In the genomic region with DNA sequence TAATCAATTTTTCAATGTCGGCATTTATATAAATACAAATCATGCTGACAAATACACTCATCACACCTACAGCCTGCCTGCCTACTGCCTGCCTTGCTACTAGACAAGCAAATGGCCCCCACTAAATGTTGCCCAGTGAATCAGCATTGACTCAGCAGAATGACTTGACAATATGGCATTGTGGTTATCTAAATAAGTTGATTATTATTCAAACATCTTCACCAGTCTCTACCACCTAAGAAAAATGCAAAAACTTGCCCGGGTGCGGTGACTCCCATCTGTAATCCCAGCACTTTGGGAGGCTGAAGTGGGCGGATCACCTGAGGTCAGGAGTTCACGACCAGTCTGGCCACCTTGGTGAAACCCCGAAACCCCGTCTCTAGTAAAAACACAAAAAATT, we compare ENCODE assay signal across 15 cellular contexts.
A peak's percentile ranks its signal among the peaks of the same experiment; 100 is the strongest.
DNase-seq lines count a peak whose midpoint lies in the region; ATAC-seq and TF ChIP-seq lines count a peak whose summit lies in the region.
"Had no signal": no experiment of that assay in that cellular context is flagged by ENCODE, and none has a peak within 500 bp of the region (broad histone marks: within the 10 kb centered on the region; RNA-seq: fewer than 3 reads in every experiment).

No MANE protein-coding gene starts in this region.

- H2BK15ac ChIP-seq in mesenchymal stem cell (ENCODE audit: low read depth, poor library complexity, severe bottlenecking), result no peak overlapping the region

- 67% methylated on average over 7 of the region's 7 CpGs for WGBS in mesenchymal stem cell

- no peaks in the 10 kb centered on the region for H3K36me3 Mint-ChIP-seq in activated naive CD4-positive, alpha-beta T cell treated with anti-CD3 and anti-CD28 coated beads, Interleukin-2, amount 50 U/mL, for 72 hours
- H3K36me3 Mint-ChIP-seq: CD14-positive monocyte had no signal

- DNase-seq in EH (ENCODE audit: low read depth), result peak; percentile 27
- peak; percentile 29 for DNase-seq in NCI-H69 (lab: John Stamatoyannopoulos, UW)
- peak; percentile 22 to 93 for DNase-seq in cardiac fibroblast (ENCODE audit: low read depth in 2 of 2)
- DNase-seq in mesenchymal stem cell, result peak; percentile 38
- no peak for DNase-seq in activated naive CD4-positive, alpha-beta T cell treated with anti-CD3 and anti-CD28 coated beads, Interleukin-2, amount 50 U/mL, for 72 hours (ENCODE audit: low spot score in 2 of 2)
- no peak for DNase-seq in COR-L47 (lab: John Stamatoyannopoulos, UW)
- DNase-seq: activated B cell treated with CpG ODN at 0.5 μM for 24 hours; effector CD8-positive, alpha-beta T cell; mucosa of descending colon; NCI-H1105 treated with DMSO at 0.1 percent for 48 hours; stimulated activated CD4-positive, alpha-beta T cell treated with anti-CD3 and anti-CD28 coated beads, Interleukin-1b, Interleukin-23, amount 100 ng/mL, for 48 hours; stimulated activated naive CD4-positive, alpha-beta T cell had no signal

- H2AFZ ChIP-seq in mesenchymal stem cell (ENCODE audit: low read depth, low read length), result no peak overlapping the region

- no peak overlapping the region for H2BK5ac ChIP-seq in mesenchymal stem cell (ENCODE audit: low read depth, low read length, poor library complexity, severe bottlenecking)

- H3K4me2 ChIP-seq in mesenchymal stem cell (ENCODE audit: low read length, poor library complexity, severe bottlenecking), result peak overlapping the region; percentile 46

- peak overlapping the region; percentile 45 for H3K27ac ChIP-seq in mesenchymal stem cell (ENCODE audit: low read length, poor library complexity, severe bottlenecking)

- no peak overlapping the region for H2AK5ac ChIP-seq in mesenchymal stem cell (ENCODE audit: low read length, severe bottlenecking)

- H4K8ac ChIP-seq in mesenchymal stem cell (ENCODE audit: low read length), result no peak overlapping the region

- H4K91ac ChIP-seq in mesenchymal stem cell (ENCODE audit: low read length), result no peak overlapping the region

- ATAC-seq in GM21381 (IDR thresholded peaks at IDR 0.05; ENCODE audit: unreplicated experiment), result no peak
- no peak for ATAC-seq in HG02798 (IDR thresholded peaks at IDR 0.05; ENCODE audit: poor library complexity, unreplicated experiment)
- ATAC-seq in activated naive CD4-positive, alpha-beta T cell treated with anti-CD3 and anti-CD28 coated beads, Interleukin-2, amount 50 U/mL, for 72 hours, result no peak
- ATAC-seq: mucosa of descending colon had no signal

- no peak overlapping the region for H3K23ac ChIP-seq in mesenchymal stem cell (ENCODE audit: low read length in 2 of 2)

- H3K4ac ChIP-seq in mesenchymal stem cell (ENCODE audit: low read depth in 1 of 2, low read length in 2 of 2), result no peak overlapping the region

- peaks cover 1% of the 10 kb centered on the region for H3K4me1 ChIP-seq in mesenchymal stem cell (ENCODE audit: control insufficient read depth, insufficient read depth, low read depth, low read length)

- no peaks in the 10 kb centered on the region for H3K79me1 ChIP-seq in mesenchymal stem cell (replicated peaks; ENCODE audit: low read length, poor library complexity, severe bottlenecking)

- H3K27me3 ChIP-seq in mesenchymal stem cell (ENCODE audit: control insufficient read depth in 1 of 2, insufficient read depth in 1 of 2, low read length in 2 of 2), result no peaks in the 10 kb centered on the region

- H3K27ac Mint-ChIP-seq in activated naive CD4-positive, alpha-beta T cell treated with anti-CD3 and anti-CD28 coated beads, Interleukin-2, amount 50 U/mL, for 72 hours, result no peak overlapping the region
- H3K27ac Mint-ChIP-seq: activated B cell treated with CpG ODN at 0.5 μM for 24 hours, CD14-positive monocyte had no signal

- H3K18ac ChIP-seq in mesenchymal stem cell (ENCODE audit: low read depth in 1 of 2, low read length in 2 of 2), result no peak overlapping the region

- H3K9me3 Mint-ChIP-seq in activated naive CD4-positive, alpha-beta T cell treated with anti-CD3 and anti-CD28 coated beads, Interleukin-2, amount 50 U/mL, for 72 hours, result no peaks in the 10 kb centered on the region
- H3K9me3 Mint-ChIP-seq: activated B cell treated with CpG ODN at 0.5 μM for 24 hours had no signal

- no peak overlapping the region for H3K4me3 ChIP-seq in cardiac fibroblast (replicated peaks in 1 of 2; ENCODE audit: low read depth in 2 of 2, low read length in 2 of 2)
- H3K4me3 ChIP-seq in mesenchymal stem cell (ENCODE audit: insufficient read depth in 1 of 2, low read depth in 1 of 2, low read length in 2 of 2), result no peak overlapping the region
- H3K4me3 ChIP-seq: mucosa of descending colon had no signal

- TF ChIP-seq CTCF in cardiac fibroblast (IDR thresholded peaks at IDR 0.05; ENCODE audit: low read depth, low read length), result no peak

- H3K9me3 ChIP-seq in mesenchymal stem cell (ENCODE audit: control insufficient read depth, low read length), result no peaks in the 10 kb centered on the region
- H3K9me3 ChIP-seq: mucosa of descending colon had no signal

- H3K9ac ChIP-seq in mesenchymal stem cell (ENCODE audit: low read length), result no peak overlapping the region

- no peak overlapping the region for H3K14ac ChIP-seq in mesenchymal stem cell (ENCODE audit: low read length in 2 of 2)

- no peak overlapping the region for H2BK12ac ChIP-seq in mesenchymal stem cell (ENCODE audit: low read length in 2 of 2)

- no peak overlapping the region for H2BK120ac ChIP-seq in mesenchymal stem cell (ENCODE audit: low read depth, low read length)

- no peaks in the 10 kb centered on the region for H3K36me3 ChIP-seq in mesenchymal stem cell (ENCODE audit: control insufficient read depth in 1 of 2, insufficient read depth in 2 of 2, low read depth in 1 of 2, low read length in 2 of 2)

Comparison
In these comparisons a context has a peak if more than half of its experiments do, and no peak if none do; other contexts are left out.
1. DNase-seq: peak in EH (single experiment), NCI-H69 (single experiment), cardiac fibroblast (2 of 2) and mesenchymal stem cell (single experiment); none in activated naive CD4-positive, alpha-beta T cell treated with anti-CD3 and anti-CD28 coated beads, Interleukin-2, amount 50 U/mL, for 72 hours (0 of 2) and COR-L47 (single experiment).